ENCODE assay signal across 12 cellular contexts in genomic region chr10:113060221-113061053, GRCh38.
DNase-seq lines count a peak whose midpoint lies in the region; ATAC-seq, FAIRE-seq and TF ChIP-seq lines count a peak whose summit lies in the region.
"Had no signal": no experiment of that assay in that cellular context is flagged by ENCODE, and none has a peak within 500 bp of the region (broad histone marks: within the 10 kb centered on the region; RNA-seq: fewer than 3 reads in every experiment).

No MANE protein-coding gene starts in this region.

- CTCF ChIA-PET in CD8-positive, alpha-beta T cell (lab: Charles Lee) = no interaction called here
- CTCF ChIA-PET in PC-9 (lab: Charles Lee) = no interaction called here

- H3K4me2 ChIP-seq in PC-9 = no peak overlapping the region

- H3F3A ChIP-seq in PC-9 (ENCODE audit: insufficient read depth, low read depth) = no peaks in the 10 kb centered on the region

- H3K36me3 Mint-ChIP-seq in CD8-positive, alpha-beta T cell = no peaks in the 10 kb centered on the region
- H3K36me3 Mint-ChIP-seq: naive thymus-derived CD8-positive, alpha-beta T cell had no signal

- no peak overlapping the region for H3K27ac ChIP-seq in CD8-positive, alpha-beta T cell (ENCODE audit: low read depth, low read length)
- H3K27ac ChIP-seq in RWPE2 (ENCODE audit: poor library complexity, severe bottlenecking) = peak overlapping the region; percentile 76
- H3K27ac ChIP-seq in psoas muscle = peak overlapping the region; percentile 62
- no peak overlapping the region for H3K27ac ChIP-seq in PC-9

- intact Hi-C loops in CD8-positive, alpha-beta T cell (cut with DNase I, micrococcal nuclease) = no loop called here
- intact Hi-C loops in Right ventricle myocardium superior (cut with DNase I) (no loop called here), psoas muscle (cut with DNase I) (no loop called here), PC-9 (cut with micrococcal nuclease; ENCODE audit: unreplicated experiment) (no loop called here)

- peak overlapping the region; percentile 18 for H3K4me3 ChIP-seq in CD8-positive, alpha-beta T cell (ENCODE audit: low read depth, low read length)
- H3K4me3 ChIP-seq in RWPE2 (ENCODE audit: severe bottlenecking) (no peak overlapping the region), psoas muscle (peak overlapping the region; percentile 49), PC-9 (no peak overlapping the region)

- DNase-seq in CD8-positive, alpha-beta T cell = no peak
- DNase-seq in RWPE2 (ENCODE audit: low spot score) (no peak), Right ventricle myocardium superior (peak; percentile 86), psoas muscle (peak; percentile 64 to 74), kidney glomerular epithelial cell (lab: John Stamatoyannopoulos, UW) (no peak), PC-9 (no peak), urothelium cell line (ENCODE audit: low spot score) (no peak)
- DNase-seq: stimulated activated naive CD4-positive, alpha-beta T cell treated with Interleukin-2 at 50 U/mL for 16 hours; T-helper 9 cell had no signal

- no peaks in the 10 kb centered on the region for H3K9me2 ChIP-seq in PC-9 (ENCODE audit: insufficient read depth)

- H3K4me3 Mint-ChIP-seq in CD8-positive, alpha-beta T cell = no peak overlapping the region
- H3K4me3 Mint-ChIP-seq: IgD-negative memory B cell had no signal

- H3K9me3 ChIP-seq in CD8-positive, alpha-beta T cell (ENCODE audit: low read length) = no peaks in the 10 kb centered on the region
- H3K9me3 ChIP-seq in RWPE2 (ENCODE audit: severe bottlenecking) (no peaks in the 10 kb centered on the region), psoas muscle (no peaks in the 10 kb centered on the region), PC-9 (ENCODE audit: insufficient read depth, low read depth) (no peaks in the 10 kb centered on the region)

- H3K9me3 Mint-ChIP-seq in CD8-positive, alpha-beta T cell = no peaks in the 10 kb centered on the region
- H3K9me3 Mint-ChIP-seq: naive thymus-derived CD8-positive, alpha-beta T cell had no signal

- H3K27me3 ChIP-seq in CD8-positive, alpha-beta T cell (ENCODE audit: insufficient read depth, low read length) = no peaks in the 10 kb centered on the region
- H3K27me3 ChIP-seq in RWPE2 (ENCODE audit: insufficient read depth, poor library complexity, severe bottlenecking) (no peaks in the 10 kb centered on the region), psoas muscle (ENCODE audit: insufficient read depth in 3 of 3, low read length in 2 of 3) (no peaks in the 10 kb centered on the region), PC-9 (ENCODE audit: insufficient read depth, low read depth) (no peaks in the 10 kb centered on the region)

- no TSS peak for BruUV-seq in PC-9 (replicated peaks; lab: Mats Ljungman, UMichigan)

- no peaks in the 10 kb centered on the region for H3K27me3 Mint-ChIP-seq in CD8-positive, alpha-beta T cell (ENCODE audit: low read depth)
- H3K27me3 Mint-ChIP-seq: naive thymus-derived CD8-positive, alpha-beta T cell had no signal

- no peaks in the 10 kb centered on the region for H3K36me3 ChIP-seq in CD8-positive, alpha-beta T cell (ENCODE audit: insufficient read depth, low read length)
- H3K36me3 ChIP-seq in RWPE2 (ENCODE audit: low read depth) = no peaks in the 10 kb centered on the region
- no peaks in the 10 kb centered on the region for H3K36me3 ChIP-seq in psoas muscle (ENCODE audit: insufficient read depth in 1 of 2, low read depth in 1 of 2)
- no peaks in the 10 kb centered on the region for H3K36me3 ChIP-seq in PC-9 (ENCODE audit: low read depth)

- H3K27ac Mint-ChIP-seq in CD8-positive, alpha-beta T cell = no peak overlapping the region
- H3K27ac Mint-ChIP-seq: IgD-negative memory B cell; naive thymus-derived CD8-positive, alpha-beta T cell had no signal

- H4K20me1 ChIP-seq in PC-9 (ENCODE audit: insufficient read depth) = no peaks in the 10 kb centered on the region

- 23 to 37% (median 35%) methylated on average over 15 of the region's 15 CpGs for whole genome bisulfite sequencing in psoas muscle, 3 donors

- H2AFZ ChIP-seq in PC-9 = no peak overlapping the region

- peaks cover 2% of the 10 kb centered on the region for H3K4me1 Mint-ChIP-seq in CD8-positive, alpha-beta T cell (ENCODE audit: low read depth)
- H3K4me1 Mint-ChIP-seq: IgD-negative memory B cell had no signal

- peaks cover 15% of the 10 kb centered on the region for H3K4me1 ChIP-seq in CD8-positive, alpha-beta T cell (ENCODE audit: insufficient read depth, low read length)
- H3K4me1 ChIP-seq in RWPE2 (ENCODE audit: insufficient read depth, poor library complexity, severe bottlenecking) = peaks cover 47% of the 10 kb centered on the region
- peaks cover 22% of the 10 kb centered on the region for H3K4me1 ChIP-seq in psoas muscle
- peaks cover 11% of the 10 kb centered on the region for H3K4me1 ChIP-seq in PC-9 (replicated peaks; ENCODE audit: insufficient read depth)

- H3K79me2 ChIP-seq in PC-9 (ENCODE audit: low read depth) = no peaks in the 10 kb centered on the region

- no peak for FAIRE-seq in urothelium cell line (lab: Jason Lieb, UNC)

- POLR2A ChIA-PET in CD8-positive, alpha-beta T cell (lab: Charles Lee) = no interaction called here
- POLR2A ChIA-PET in PC-9 (lab: Charles Lee; ENCODE audit: unreplicated experiment) = no interaction called here

- TF ChIP-seq CTCF in CD8-positive, alpha-beta T cell (IDR thresholded peaks at IDR 0.05) = no peak
- TF ChIP-seq CTCF in RWPE2 (IDR thresholded peaks at IDR 0.05; ENCODE audit: poor library complexity, severe bottlenecking) (no peak), psoas muscle (IDR thresholded peaks at IDR 0.05) (no peak), PC-9 (conservative IDR thresholded peaks at IDR 0.05) (no peak)

- ATAC-seq in CD8-positive, alpha-beta T cell = no peak
- ATAC-seq in RWPE2 (ENCODE audit: low read depth) (no peak), Right ventricle myocardium superior (ENCODE audit: poor library complexity) (peak; percentile 84), psoas muscle (peak in 3 of 4 donors; percentile 70 to 73 (median 70)), HG03135 (IDR thresholded peaks at IDR 0.05; ENCODE audit: unreplicated experiment) (no peak)

Comparison
In these comparisons a context has a peak if more than half of its experiments do, and no peak if none do; other contexts are left out.
1. ATAC-seq: peak in Right ventricle myocardium superior (single experiment) and psoas muscle (3 of 4); none in CD8-positive, alpha-beta T cell (single experiment), RWPE2 (single experiment) and HG03135 (single experiment).
2. DNase-seq: peak in Right ventricle myocardium superior (single experiment) and psoas muscle (2 of 2); none in CD8-positive, alpha-beta T cell (0 of 7), RWPE2 (single experiment), kidney glomerular epithelial cell (single experiment), PC-9 (0 of 2) and urothelium cell line (single experiment).
3. H3K27ac ChIP-seq: peak in RWPE2 (single experiment) and psoas muscle (single experiment); none in CD8-positive, alpha-beta T cell (single experiment) and PC-9 (single experiment).
4. H3K4me3 ChIP-seq: peak in CD8-positive, alpha-beta T cell (single experiment) and psoas muscle (single experiment); none in RWPE2 (single experiment) and PC-9 (single experiment).